ENCODE assay signal across 1 cellular context in the genomic region with DNA sequence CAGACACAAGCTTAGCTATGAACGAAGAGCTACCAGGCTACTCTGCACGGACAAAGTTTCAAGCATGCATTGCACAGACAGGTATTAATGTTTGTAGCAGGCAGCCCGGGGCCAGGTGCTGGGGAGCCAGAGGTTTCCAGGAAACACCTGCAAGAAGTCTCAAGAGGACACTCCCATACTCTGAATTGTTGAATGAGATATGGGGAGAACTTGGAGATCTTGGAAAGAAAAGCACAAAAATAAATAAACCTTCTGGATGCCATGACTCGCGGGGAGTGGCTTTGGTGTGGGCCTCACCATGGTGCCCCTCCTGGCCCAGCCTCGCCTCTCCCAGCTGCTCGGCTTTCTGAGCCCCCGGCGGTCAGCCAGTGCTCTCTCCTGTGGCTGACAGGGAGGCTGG.
TF ChIP-seq lines count a peak whose summit lies in the region.

No MANE protein-coding gene starts in this region.

TF ChIP-seq in IMR-90, 13 proteins besides CTCF, POLR2A, EP300 and RAD21 (continued from another document):
- no peak for TF ChIP-seq RCOR1 (IDR thresholded peaks at IDR 0.05; ENCODE audit: insufficient replicate concordance, low read length)
- TF ChIP-seq CEBPB (IDR thresholded peaks at IDR 0.05; ENCODE audit: low read depth, low read length), result no peak
- TF ChIP-seq NFE2L2 (IDR thresholded peaks at IDR 0.05; ENCODE audit: low read depth, low read length), result no peak
- TF ChIP-seq, protein P1, sequence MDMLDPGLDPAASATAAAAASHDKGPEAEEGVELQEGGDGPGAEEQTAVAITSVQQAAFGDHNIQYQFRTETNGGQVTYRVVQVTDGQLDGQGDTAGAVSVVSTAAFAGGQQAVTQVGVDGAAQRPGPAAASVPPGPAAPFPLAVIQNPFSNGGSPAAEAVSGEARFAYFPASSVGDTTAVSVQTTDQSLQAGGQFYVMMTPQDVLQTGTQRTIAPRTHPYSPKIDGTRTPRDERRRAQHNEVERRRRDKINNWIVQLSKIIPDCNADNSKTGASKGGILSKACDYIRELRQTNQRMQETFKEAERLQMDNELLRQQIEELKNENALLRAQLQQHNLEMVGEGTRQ (IDR thresholded peaks at IDR 0.05; ENCODE audit: low read depth, low read length), result no peak
- TF ChIP-seq MAFK (IDR thresholded peaks at IDR 0.05; ENCODE audit: low read depth, low read length), result no peak
- no peak for TF ChIP-seq RFX5 (IDR thresholded peaks at IDR 0.05; ENCODE audit: low read depth, low read length)
- TF ChIP-seq FOS (IDR thresholded peaks at IDR 0.05; ENCODE audit: low read depth, low read length), result no peak
- no peak for TF ChIP-seq MAZ (IDR thresholded peaks at IDR 0.05; ENCODE audit: borderline replicate concordance, low read depth, low read length)
- no peak for TF ChIP-seq MXI1 (IDR thresholded peaks at IDR 0.05; ENCODE audit: borderline replicate concordance, low read depth, low read length)
- TF ChIP-seq, protein P2, sequence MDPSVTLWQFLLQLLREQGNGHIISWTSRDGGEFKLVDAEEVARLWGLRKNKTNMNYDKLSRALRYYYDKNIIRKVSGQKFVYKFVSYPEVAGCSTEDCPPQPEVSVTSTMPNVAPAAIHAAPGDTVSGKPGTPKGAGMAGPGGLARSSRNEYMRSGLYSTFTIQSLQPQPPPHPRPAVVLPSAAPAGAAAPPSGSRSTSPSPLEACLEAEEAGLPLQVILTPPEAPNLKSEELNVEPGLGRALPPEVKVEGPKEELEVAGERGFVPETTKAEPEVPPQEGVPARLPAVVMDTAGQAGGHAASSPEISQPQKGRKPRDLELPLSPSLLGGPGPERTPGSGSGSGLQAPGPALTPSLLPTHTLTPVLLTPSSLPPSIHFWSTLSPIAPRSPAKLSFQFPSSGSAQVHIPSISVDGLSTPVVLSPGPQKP (IDR thresholded peaks at IDR 0.05; ENCODE audit: borderline replicate concordance, low read depth, low read length), result no peak
- TF ChIP-seq SMC3 (IDR thresholded peaks at IDR 0.05; ENCODE audit: low read depth, low read length), result no peak
- TF ChIP-seq CHD1 (IDR thresholded peaks at IDR 0.05; ENCODE audit: low read depth, low read length), result no peak
